8 cellular contexts compared by ENCODE assay signal in genomic region chr15:42273900-42274692, GRCh38. TPM values are rescaled to one million over a fixed set of nuclear protein-coding genes. Genes with fewer than 3 reads are reported as not detected.
DNase-seq lines count a peak whose midpoint lies in the region; ATAC-seq and TF ChIP-seq lines count a peak whose summit lies in the region.

No MANE protein-coding gene starts in this region.

- no peak overlapping the region for H3K23ac ChIP-seq in mesendoderm (ENCODE audit: low read length)

- H3K4ac ChIP-seq in mesendoderm (ENCODE audit: low read depth, low read length) = peak overlapping the region; percentile 95

- ATAC-seq in GM18505 (IDR thresholded peaks at IDR 0.05; ENCODE audit: unreplicated experiment) = peak; percentile 15
- ATAC-seq in HG02885 (IDR thresholded peaks at IDR 0.05; ENCODE audit: poor library complexity, unreplicated experiment) = peak; percentile 17
- ATAC-seq in effector memory CD8-positive, alpha-beta T cell (replicated peaks) = peak; percentile 34

- no peak overlapping the region for H2BK120ac ChIP-seq in mesendoderm (ENCODE audit: low read depth, low read length)

- no peaks in the 10 kb centered on the region for H3K27me3 ChIP-seq in mesendoderm (ENCODE audit: insufficient read depth, low read length, poor library complexity)

- H3K79me1 ChIP-seq in mesendoderm (ENCODE audit: low read length) = no peaks in the 10 kb centered on the region

- TF ChIP-seq POLR2A in GM18505 (IDR thresholded peaks at IDR 0.05; ENCODE audit: borderline replicate concordance, extremely low read depth, insufficient read depth, insufficient read length) = no peak

- H4K8ac ChIP-seq in mesendoderm (ENCODE audit: low read depth, low read length) = peak overlapping the region; percentile 93

- H3K27ac Mint-ChIP-seq in effector memory CD8-positive, alpha-beta T cell = peak overlapping the region; percentile 99

- H3K4me2 ChIP-seq in mesendoderm (ENCODE audit: low read length) = peak overlapping the region; percentile 87

- no peaks in the 10 kb centered on the region for H3K27me3 Mint-ChIP-seq in effector memory CD8-positive, alpha-beta T cell

- no peaks in the 10 kb centered on the region for H3K4me1 ChIP-seq in mesendoderm (ENCODE audit: control insufficient read depth, low read depth, low read length)

- peak overlapping the region; percentile 89 for H3K27ac ChIP-seq in mesendoderm (ENCODE audit: low read depth, low read length)

- DNase-seq in NCI-H748 (lab: John Stamatoyannopoulos, UW; ENCODE audit: unreplicated experiment) = peak; percentile 48
- DNase-seq in activated CD8-positive, alpha-beta memory T cell treated with anti-CD3 and anti-CD28 coated beads for 24 hours = peak; percentile 85
- peak; percentile 48 to 64 (median 52) for DNase-seq in effector memory CD8-positive, alpha-beta T cell
- no peak for DNase-seq in mesendoderm
- peak; percentile 35 for DNase-seq in stimulated activated CD8-positive, alpha-beta memory T cell treated with anti-CD3 and anti-CD28 coated beads, Interleukin-15, amount 100 ng/mL, for 1 hour (ENCODE audit: low read depth)
- DNase-seq in inferior parietal cortex (ENCODE audit: extremely low spot score) = no peak

- H2BK15ac ChIP-seq in mesendoderm (replicated peaks; ENCODE audit: low read depth) = no peak overlapping the region

- peak overlapping the region; percentile 74 for H3K4me3 ChIP-seq in mesendoderm (ENCODE audit: low read length)

- no peaks in the 10 kb centered on the region for H3K36me3 ChIP-seq in mesendoderm (ENCODE audit: control insufficient read depth, insufficient read depth, low read length)

- peak overlapping the region; percentile 62 for H4K5ac ChIP-seq in mesendoderm (ENCODE audit: low read length)

- WGBS in mesendoderm (ENCODE audit: extremely low coverage, insufficient coverage, low lambda C conversion rate) = no CpG with 5 or more reads among the region's 26 CpGs

- no peak overlapping the region for H2AK5ac ChIP-seq in mesendoderm (ENCODE audit: low read length)

- peaks cover 40 to 46% of the 10 kb centered on the region in 2 donors for H3K4me1 Mint-ChIP-seq in effector memory CD8-positive, alpha-beta T cell (ENCODE audit: low read depth in 2 of 2)

- H3K56ac ChIP-seq in mesendoderm (ENCODE audit: low read length) = peak overlapping the region; percentile 91

- peaks cover 19% of the 10 kb centered on the region for H3K79me2 ChIP-seq in mesendoderm (ENCODE audit: control insufficient read depth, insufficient read depth, low read length)

- H3K9ac ChIP-seq in mesendoderm (ENCODE audit: low read length) = peak overlapping the region; percentile 91

- H3K4me3 Mint-ChIP-seq in effector memory CD8-positive, alpha-beta T cell = peak overlapping the region; percentile 98 to 99

- H2BK5ac ChIP-seq in mesendoderm (ENCODE audit: low read length) = peak overlapping the region; percentile 0

- H3K9me3 Mint-ChIP-seq in effector memory CD8-positive, alpha-beta T cell = no peaks in the 10 kb centered on the region

- H3K18ac ChIP-seq in mesendoderm (ENCODE audit: low read length) = peak overlapping the region; percentile 91

- peaks cover 24% of the 10 kb centered on the region for H3K36me3 Mint-ChIP-seq in effector memory CD8-positive, alpha-beta T cell (ENCODE audit: insufficient read depth)

RNA-seq across cellular contexts. Expression of gene TMEM87A, which starts 0.9 kb away (rescaled TPM):
- 38.7 TPM for polyA plus RNA-seq in mesendoderm (2013, experiment 1 of 2)
- 38.5 TPM for polyA plus RNA-seq in mesendoderm (2013, experiment 2 of 2)

RNA-seq across cellular contexts. Expression of gene GANC, which starts 1.1 kb away (rescaled TPM):
- 8.0 TPM for polyA plus RNA-seq in mesendoderm (2013, experiment 1 of 2)
- 7.7 TPM for polyA plus RNA-seq in mesendoderm (2013, experiment 2 of 2)

Comparison
In these comparisons a context has a peak if more than half of its experiments do, and no peak if none do; other contexts are left out.
1. DNase-seq: peak in NCI-H748 (single experiment), activated CD8-positive, alpha-beta memory T cell treated with anti-CD3 and anti-CD28 coated beads for 24 hours (single experiment), effector memory CD8-positive, alpha-beta T cell (3 of 3) and stimulated activated CD8-positive, alpha-beta memory T cell treated with anti-CD3 and anti-CD28 coated beads, Interleukin-15, amount 100 ng/mL, for 1 hour (single experiment); none in mesendoderm (single experiment) and inferior parietal cortex (single experiment).
2. Peak in every context shown above with its lines, with median percentiles within 50 percentile points of each other: ATAC-seq.